In the genomic region with DNA sequence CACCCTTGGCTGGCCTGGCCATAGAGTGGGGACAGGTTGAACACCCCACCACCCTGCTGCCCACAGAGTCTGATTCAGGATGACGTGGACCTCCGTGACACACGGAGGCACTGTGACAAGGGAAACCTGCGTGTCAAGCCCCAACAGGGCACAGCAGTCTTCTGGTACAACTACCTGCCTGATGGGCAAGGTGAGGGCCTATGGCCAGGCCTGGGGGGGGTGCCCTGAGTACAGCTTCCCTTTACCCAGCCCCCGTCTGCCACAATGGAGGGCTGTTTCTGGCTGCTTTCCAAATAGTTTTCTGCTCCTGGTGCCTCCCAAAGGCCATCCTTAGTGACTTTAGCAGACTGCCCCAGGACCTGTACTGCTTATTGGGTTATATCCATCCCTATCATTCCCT, we compare ENCODE assay signal across 10 cellular contexts. TPM values are rescaled to one million over a fixed set of nuclear protein-coding genes. Genes with fewer than 3 reads are reported as not detected.
DNase-seq lines count a peak whose midpoint lies in the region; ATAC-seq, FAIRE-seq and TF ChIP-seq lines count a peak whose summit lies in the region.
"Had no signal": no experiment of that assay in that cellular context is flagged by ENCODE, and none has a peak within 500 bp of the region (broad histone marks: within the 10 kb centered on the region; RNA-seq: fewer than 3 reads in every experiment).

No MANE protein-coding gene starts in this region.

- H3K4me1 ChIP-seq in HepG2 (ENCODE audit: insufficient read depth, low read length): peaks cover 68% of the 10 kb centered on the region
- H3K4me1 ChIP-seq in tibial artery: peaks cover 0 to 18% (median 17%) of the 10 kb centered on the region in 4 donors

- H2AFZ ChIP-seq in HepG2 (ENCODE audit: low read length): no peak overlapping the region

- no peak for FAIRE-seq in HepG2 (lab: Jason Lieb, UNC)

- H3K9ac ChIP-seq in HepG2 (ENCODE audit: insufficient read depth, low read depth, low read length): peak overlapping the region; percentile 89

- H3K4me3 ChIP-seq in HepG2 (replicated peaks in 1 of 3; ENCODE audit: insufficient read depth in 1 of 3, low read depth in 2 of 3, low read length in 3 of 3) (peak overlapping the region; percentile 71 to 88 (median 74); a peak in 5 of 6 replicates), tibial artery (peak overlapping the region; percentile 72 to 77)

- peaks cover 19% of the 10 kb centered on the region for H3K4me1 Mint-ChIP-seq in activated T-cell treated with anti-CD3 and anti-CD28 coated beads, Interleukin-2, amount 50 U/mL, for 4 hours (ENCODE audit: low read depth)
- H3K4me1 Mint-ChIP-seq in activated naive CD8-positive, alpha-beta T cell treated with anti-CD3 and anti-CD28 coated beads for 36 hours: peaks cover 21% of the 10 kb centered on the region

- peak overlapping the region; percentile 92 for H3K4me2 ChIP-seq in HepG2 (ENCODE audit: low read depth, low read length)

- no peak for ATAC-seq in activated T-cell treated with anti-CD3 and anti-CD28 coated beads, Interleukin-2, amount 50 U/mL, for 4 hours
- ATAC-seq in HepG2: no peak

- TF ChIP-seq EP300 in HepG2 (IDR thresholded peaks at IDR 0.05; ENCODE audit: low read depth in 2 of 2, low read length in 2 of 2): no peak
- TF ChIP-seq EP300 in HepG2 (CRISPR knock-in tag; IDR thresholded peaks at IDR 0.05; ENCODE audit: borderline replicate concordance): no peak

- H3K27ac Mint-ChIP-seq in activated naive CD8-positive, alpha-beta T cell treated with anti-CD3 and anti-CD28 coated beads for 36 hours: no peak overlapping the region

- TF ChIP-seq RAD21 in HepG2 (CRISPR knock-in tag; IDR thresholded peaks at IDR 0.05): no peak

- POLR2A ChIA-PET in HepG2 (lab: Yijun Ruan, JAX): interaction anchor here (1.7 to 12.8 kb wide), 7 partner anchors 8 to 266 kb away, joined by 5 to 280 read pairs (median 26); a partner anchor contains a TSS

- TF ChIP-seq POLR2A in HepG2 (IDR thresholded peaks at IDR 0.05; ENCODE audit: insufficient read depth in 1 of 2, low read depth in 2 of 2, low read length in 2 of 2): no peak

- CTCF ChIA-PET in HepG2 (lab: Yijun Ruan, JAX; ENCODE audit: low intra/inter-chr PET ratio, low total read pairs): no interaction called here

- no peaks in the 10 kb centered on the region for H3K27me3 Mint-ChIP-seq in activated T-cell treated with anti-CD3 and anti-CD28 coated beads, Interleukin-2, amount 50 U/mL, for 4 hours (ENCODE audit: low read depth)
- peaks cover 3% of the 10 kb centered on the region for H3K27me3 Mint-ChIP-seq in activated naive CD8-positive, alpha-beta T cell treated with anti-CD3 and anti-CD28 coated beads for 36 hours

- H3K36me3 ChIP-seq in HepG2 (replicated peaks in 1 of 2; ENCODE audit: control insufficient read depth in 1 of 2, insufficient read depth in 2 of 2, low read length in 2 of 2): no peaks in the 10 kb centered on the region
- peaks cover 0 to 39% (median 6%) of the 10 kb centered on the region in 3 donors for H3K36me3 ChIP-seq in tibial artery

- no TSS peak for BruUV-seq in HepG2 (replicated peaks; lab: Mats Ljungman, UMichigan)

- H3K27me3 ChIP-seq in HepG2 (ENCODE audit: control insufficient read depth in 1 of 2, insufficient read depth in 2 of 2, low read length in 2 of 2) (no peaks in the 10 kb centered on the region), tibial artery (no peaks in the 10 kb centered on the region)

- intact Hi-C loops in HepG2 (cut with micrococcal nuclease; ENCODE audit: unreplicated experiment) (no loop called here), tibial artery (cut with DNase I; ENCODE audit: low total_unique reads) (no loop called here)

- in situ Hi-C loops in HepG2 (cut with HindIII; ENCODE audit: extremely low pct_ligation_motif_present, low pct_unique_long_range_greater_than_20kb): no loop called here

- H4K20me1 ChIP-seq in HepG2 (ENCODE audit: insufficient read depth, low read length): peaks cover 8% of the 10 kb centered on the region

- peaks cover 20% of the 10 kb centered on the region for H3K79me2 ChIP-seq in HepG2 (ENCODE audit: insufficient read depth, low read length)

- no peaks in the 10 kb centered on the region for H3K9me3 ChIP-seq in HepG2 (ENCODE audit: low read length)
- no peaks in the 10 kb centered on the region for H3K9me3 ChIP-seq in tibial artery

- WGBS in HepG2 (ENCODE audit: low lambda C conversion rate): 85% methylated on average over 4 of the region's 5 CpGs

- TF ChIP-seq CTCF in HepG2 (CRISPR knock-in tag; IDR thresholded peaks at IDR 0.05) (no peak), tibial artery (IDR thresholded peaks at IDR 0.05) (no peak)

- DNase-seq in activated T-cell treated with anti-CD3 and anti-CD28 coated beads, Interleukin-2, amount 50 U/mL, for 4 hours: no peak
- no peak for DNase-seq in activated T-cell treated with anti-CD3 and anti-CD28 coated beads, Interleukin-2, amount 50 U/mL, for 1 hour
- DNase-seq in activated naive CD8-positive, alpha-beta T cell treated with anti-CD3 and anti-CD28 coated beads for 36 hours: no peak
- no peak for DNase-seq in HepG2 (ENCODE audit: low spot score)
- DNase-seq in tibial artery: no peak
- DNase-seq in NCI-H446 (lab: John Stamatoyannopoulos, UW): no peak
- no peak for DNase-seq in NCI-H345 treated with DMSO at 0.1 percent for 48 hours (lab: John Stamatoyannopoulos, UW; ENCODE audit: unreplicated experiment)
- no peak for DNase-seq in HT-29 (ENCODE audit: low spot score)
- DNase-seq: COR-L47, NCI-H226 had no signal

- H3K27ac ChIP-seq in HepG2 (ENCODE audit: extremely low read length, insufficient read depth, low read length) (no peak overlapping the region), tibial artery (peak overlapping the region; percentile 92 to 97)

- H3K36me3 Mint-ChIP-seq in activated T-cell treated with anti-CD3 and anti-CD28 coated beads, Interleukin-2, amount 50 U/mL, for 4 hours (ENCODE audit: insufficient read depth): peaks cover 3% of the 10 kb centered on the region
- peaks cover 14% of the 10 kb centered on the region for H3K36me3 Mint-ChIP-seq in activated naive CD8-positive, alpha-beta T cell treated with anti-CD3 and anti-CD28 coated beads for 36 hours

- peak overlapping the region; percentile 98 for H3K4me3 Mint-ChIP-seq in activated T-cell treated with anti-CD3 and anti-CD28 coated beads, Interleukin-2, amount 50 U/mL, for 4 hours
- peak overlapping the region; percentile 99 for H3K4me3 Mint-ChIP-seq in activated naive CD8-positive, alpha-beta T cell treated with anti-CD3 and anti-CD28 coated beads for 36 hours

- H3K9me3 Mint-ChIP-seq in activated T-cell treated with anti-CD3 and anti-CD28 coated beads, Interleukin-2, amount 50 U/mL, for 4 hours: no peaks in the 10 kb centered on the region
- H3K9me3 Mint-ChIP-seq in activated naive CD8-positive, alpha-beta T cell treated with anti-CD3 and anti-CD28 coated beads for 36 hours: no peaks in the 10 kb centered on the region

RNA-seq across cellular contexts. Expression of a gene that starts 1.2 kb away (rescaled TPM):
- 100 to 1,000 TPM; 147 to 163 (median 155) TPM for total RNA-seq in activated T-cell treated with anti-CD3 and anti-CD28 coated beads, Interleukin-2, amount 50 U/mL, for 4 hours
- 100 to 1,000 TPM; 135 to 140 TPM for total RNA-seq in activated naive CD8-positive, alpha-beta T cell treated with anti-CD3 and anti-CD28 coated beads for 36 hours
- 71.2 and 73.4 TPM in 2 replicates for total RNA-seq in HepG2 (2016; rRNA removed; fragmentation: Illumina TruSeq; extraction: Trizol)
- 3.5 and 5.3 TPM in 2 replicates for total RNA-seq in HepG2 (2016; cell fraction: cytosol; rRNA removed; fragmentation: Illumina TruSeq; extraction: Trizol; ENCODE audit: low read depth)
- 62.0 and 83.0 TPM in 2 replicates for total RNA-seq in HepG2 (2016; cell fraction: insoluble cytoplasmic fraction; rRNA removed; fragmentation: Illumina TruSeq; extraction: Trizol)
- 11.9 and 16.0 TPM in 2 replicates for total RNA-seq in HepG2 (2016; cell fraction: membrane; rRNA removed; fragmentation: Illumina TruSeq; extraction: Trizol)
- 75.4 and 75.5 TPM in 2 replicates for total RNA-seq in HepG2 (2016; cell fraction: nucleus; rRNA removed; fragmentation: Illumina TruSeq; extraction: Trizol)
- polyA plus RNA-seq in HepG2 (2011; rRNA removed): 139 and 187 TPM in 2 replicates
- polyA plus RNA-seq in HepG2 (2011; cell fraction: cytosol; rRNA removed): 54.1 and 69.9 TPM in 2 replicates
- 948 and 1,074 TPM in 2 replicates for polyA plus RNA-seq in HepG2 (2011; cell fraction: nucleus; rRNA removed)
- polyA plus RNA-seq in HepG2 (2012): 82.4 and 107 TPM in 2 replicates
- polyA plus RNA-seq in HepG2 (2016; cell fraction: cytosol; fragmentation: Illumina TruSeq; extraction: Trizol; ENCODE audit: low read depth): 3.7 and 3.8 TPM in 2 replicates
- 65.3 and 72.1 TPM in 2 replicates for polyA plus RNA-seq in HepG2 (2016; cell fraction: insoluble cytoplasmic fraction; fragmentation: Illumina TruSeq; extraction: Trizol; ENCODE audit: low read depth)
- 8.5 and 9.3 TPM in 2 replicates for polyA plus RNA-seq in HepG2 (2016; cell fraction: membrane; fragmentation: Illumina TruSeq; extraction: Trizol; ENCODE audit: low read depth)
- polyA plus RNA-seq in HepG2 (2016; cell fraction: nucleus; fragmentation: Illumina TruSeq; extraction: Trizol; ENCODE audit: insufficient read depth, low read depth): 267 and 275 TPM in 2 replicates
- 181 and 224 TPM in 2 replicates for polyA minus RNA-seq in HepG2 (2011; rRNA and poly(A)+ RNA removed; ENCODE audit: low replicate concordance)
- polyA minus RNA-seq in HepG2 (2011; cell fraction: cytosol; rRNA and poly(A)+ RNA removed): 39.8 and 50.4 TPM in 2 replicates
- polyA minus RNA-seq in HepG2 (2011; cell fraction: nucleus; rRNA and poly(A)+ RNA removed): 60.6 and 69.1 TPM in 2 replicates
- 82.3 and 87.1 TPM in 2 replicates for total RNA-seq in HT-29 (2014; rRNA removed; shearing (Covaris generic))

RNA-seq across cellular contexts. Expression of a gene that starts 12.4 kb away (rescaled TPM):
- total RNA-seq in activated T-cell treated with anti-CD3 and anti-CD28 coated beads, Interleukin-2, amount 50 U/mL, for 4 hours: 10 to 100 TPM; 23.9 to 32.3 (median 25.4) TPM
- 10 to 100 TPM; 22.3 to 24.7 TPM for total RNA-seq in activated naive CD8-positive, alpha-beta T cell treated with anti-CD3 and anti-CD28 coated beads for 36 hours
- 18.3 and 19.9 TPM in 2 replicates for total RNA-seq in HepG2 (2016; rRNA removed; fragmentation: Illumina TruSeq; extraction: Trizol)
- total RNA-seq in HepG2 (2016; cell fraction: cytosol; rRNA removed; fragmentation: Illumina TruSeq; extraction: Trizol; ENCODE audit: low read depth): 8.0 and 9.1 TPM in 2 replicates
- total RNA-seq in HepG2 (2016; cell fraction: insoluble cytoplasmic fraction; rRNA removed; fragmentation: Illumina TruSeq; extraction: Trizol): 17.2 and 17.7 TPM in 2 replicates
- 13.3 and 16.1 TPM in 2 replicates for total RNA-seq in HepG2 (2016; cell fraction: membrane; rRNA removed; fragmentation: Illumina TruSeq; extraction: Trizol)
- total RNA-seq in HepG2 (2016; cell fraction: nucleus; rRNA removed; fragmentation: Illumina TruSeq; extraction: Trizol): 12.3 and 12.5 TPM in 2 replicates
- polyA plus RNA-seq in HepG2 (2011; rRNA removed): 31.7 and 36.5 TPM in 2 replicates
- polyA plus RNA-seq in HepG2 (2011; cell fraction: cytosol; rRNA removed): 28.5 and 42.5 TPM in 2 replicates
- 69.2 and 85.2 TPM in 2 replicates for polyA plus RNA-seq in HepG2 (2011; cell fraction: nucleus; rRNA removed)
- polyA plus RNA-seq in HepG2 (2012): 10.7 and 12.1 TPM in 2 replicates
- 6.0 and 7.7 TPM in 2 replicates for polyA plus RNA-seq in HepG2 (2016; cell fraction: cytosol; fragmentation: Illumina TruSeq; extraction: Trizol; ENCODE audit: low read depth)
- polyA plus RNA-seq in HepG2 (2016; cell fraction: insoluble cytoplasmic fraction; fragmentation: Illumina TruSeq; extraction: Trizol; ENCODE audit: low read depth): 16.3 and 17.2 TPM in 2 replicates
- polyA plus RNA-seq in HepG2 (2016; cell fraction: membrane; fragmentation: Illumina TruSeq; extraction: Trizol; ENCODE audit: low read depth): 10.6 and 11.7 TPM in 2 replicates
- 23.7 and 24.6 TPM in 2 replicates for polyA plus RNA-seq in HepG2 (2016; cell fraction: nucleus; fragmentation: Illumina TruSeq; extraction: Trizol; ENCODE audit: insufficient read depth, low read depth)
- polyA minus RNA-seq in HepG2 (2011; rRNA and poly(A)+ RNA removed; ENCODE audit: low replicate concordance): 62.8 and 69.7 TPM in 2 replicates
- polyA minus RNA-seq in HepG2 (2011; cell fraction: cytosol; rRNA and poly(A)+ RNA removed): 9.5 and 20.9 TPM in 2 replicates
- polyA minus RNA-seq in HepG2 (2011; cell fraction: nucleus; rRNA and poly(A)+ RNA removed): 11.2 and 17.4 TPM in 2 replicates
- total RNA-seq in HT-29 (2014; rRNA removed; shearing (Covaris generic)): 42.2 and 45.4 TPM in 2 replicates

RNA-seq across cellular contexts. Expression of a gene that starts 15.9 kb away (rescaled TPM):
- total RNA-seq in activated T-cell treated with anti-CD3 and anti-CD28 coated beads, Interleukin-2, amount 50 U/mL, for 4 hours: 100 to 1,000 TPM; 138 to 155 (median 147) TPM
- 10 to 100 TPM; 82.0 to 82.5 TPM for total RNA-seq in activated naive CD8-positive, alpha-beta T cell treated with anti-CD3 and anti-CD28 coated beads for 36 hours
- 50.0 and 51.9 TPM in 2 replicates for total RNA-seq in HepG2 (2016; rRNA removed; fragmentation: Illumina TruSeq; extraction: Trizol)
- 26.9 and 32.9 TPM in 2 replicates for total RNA-seq in HepG2 (2016; cell fraction: cytosol; rRNA removed; fragmentation: Illumina TruSeq; extraction: Trizol; ENCODE audit: low read depth)
- total RNA-seq in HepG2 (2016; cell fraction: insoluble cytoplasmic fraction; rRNA removed; fragmentation: Illumina TruSeq; extraction: Trizol): 52.3 and 61.1 TPM in 2 replicates
- 26.1 and 38.8 TPM in 2 replicates for total RNA-seq in HepG2 (2016; cell fraction: membrane; rRNA removed; fragmentation: Illumina TruSeq; extraction: Trizol)
- total RNA-seq in HepG2 (2016; cell fraction: nucleus; rRNA removed; fragmentation: Illumina TruSeq; extraction: Trizol): 24.4 and 30.9 TPM in 2 replicates
- 39.0 and 42.0 TPM in 2 replicates for polyA plus RNA-seq in HepG2 (2011; rRNA removed)
- 32.1 and 56.3 TPM in 2 replicates for polyA plus RNA-seq in HepG2 (2011; cell fraction: cytosol; rRNA removed)
- 29.5 and 32.3 TPM in 2 replicates for polyA plus RNA-seq in HepG2 (2011; cell fraction: nucleus; rRNA removed)
- 31.0 and 39.6 TPM in 2 replicates for polyA plus RNA-seq in HepG2 (2012)
- 31.0 and 36.1 TPM in 2 replicates for polyA plus RNA-seq in HepG2 (2016; cell fraction: cytosol; fragmentation: Illumina TruSeq; extraction: Trizol; ENCODE audit: low read depth)
- 63.6 and 69.8 TPM in 2 replicates for polyA plus RNA-seq in HepG2 (2016; cell fraction: insoluble cytoplasmic fraction; fragmentation: Illumina TruSeq; extraction: Trizol; ENCODE audit: low read depth)
- 28.9 and 36.0 TPM in 2 replicates for polyA plus RNA-seq in HepG2 (2016; cell fraction: membrane; fragmentation: Illumina TruSeq; extraction: Trizol; ENCODE audit: low read depth)
- 39.0 and 43.6 TPM in 2 replicates for polyA plus RNA-seq in HepG2 (2016; cell fraction: nucleus; fragmentation: Illumina TruSeq; extraction: Trizol; ENCODE audit: insufficient read depth, low read depth)
- polyA minus RNA-seq in HepG2 (2011; rRNA and poly(A)+ RNA removed; ENCODE audit: low replicate concordance): 70.8 and 119 TPM in 2 replicates
- polyA minus RNA-seq in HepG2 (2011; cell fraction: cytosol; rRNA and poly(A)+ RNA removed): 23.8 and 35.3 TPM in 2 replicates
- polyA minus RNA-seq in HepG2 (2011; cell fraction: nucleus; rRNA and poly(A)+ RNA removed): 27.4 and 27.9 TPM in 2 replicates
- 254 and 271 TPM in 2 replicates for total RNA-seq in HT-29 (2014; rRNA removed; shearing (Covaris generic))

RNA-seq across cellular contexts. Expression of a gene that starts 16.0 kb away (rescaled TPM):
- 10 to 100 TPM; 25.7 to 28.2 (median 26.3) TPM for total RNA-seq in activated T-cell treated with anti-CD3 and anti-CD28 coated beads, Interleukin-2, amount 50 U/mL, for 4 hours
- total RNA-seq in activated naive CD8-positive, alpha-beta T cell treated with anti-CD3 and anti-CD28 coated beads for 36 hours: 10 to 100 TPM; 20.7 TPM
- total RNA-seq in HepG2 (2016; rRNA removed; fragmentation: Illumina TruSeq; extraction: Trizol): not detected in 2 replicates
- total RNA-seq in HepG2 (2016; cell fraction: cytosol; rRNA removed; fragmentation: Illumina TruSeq; extraction: Trizol; ENCODE audit: low read depth): not detected in 2 replicates
- total RNA-seq in HepG2 (2016; cell fraction: insoluble cytoplasmic fraction; rRNA removed; fragmentation: Illumina TruSeq; extraction: Trizol): 0.09 TPM in 1 of 2 replicates, not detected in the other
- total RNA-seq in HepG2 (2016; cell fraction: membrane; rRNA removed; fragmentation: Illumina TruSeq; extraction: Trizol): not detected in 2 replicates
- 0.09 TPM in 1 of 2 replicates, not detected in the other for total RNA-seq in HepG2 (2016; cell fraction: nucleus; rRNA removed; fragmentation: Illumina TruSeq; extraction: Trizol)
- polyA plus RNA-seq in HepG2 (2011; rRNA removed): 0.01 TPM in 1 of 2 replicates, not detected in the other
- polyA plus RNA-seq in HepG2 (2011; cell fraction: cytosol; rRNA removed): 0.07 TPM in 1 of 2 replicates, not detected in the other
- polyA plus RNA-seq in HepG2 (2011; cell fraction: nucleus; rRNA removed): 0.29 and 0.38 TPM in 2 replicates
- polyA plus RNA-seq in HepG2 (2012): 0.16 TPM in 1 of 2 replicates, not detected in the other
- not detected in 2 replicates for polyA plus RNA-seq in HepG2 (2016; cell fraction: cytosol; fragmentation: Illumina TruSeq; extraction: Trizol; ENCODE audit: low read depth)
- not detected in 2 replicates for polyA plus RNA-seq in HepG2 (2016; cell fraction: insoluble cytoplasmic fraction; fragmentation: Illumina TruSeq; extraction: Trizol; ENCODE audit: low read depth)
- not detected in 2 replicates for polyA plus RNA-seq in HepG2 (2016; cell fraction: membrane; fragmentation: Illumina TruSeq; extraction: Trizol; ENCODE audit: low read depth)
- polyA plus RNA-seq in HepG2 (2016; cell fraction: nucleus; fragmentation: Illumina TruSeq; extraction: Trizol; ENCODE audit: insufficient read depth, low read depth): not detected in 2 replicates
- 0.24 and 77.8 TPM in 2 replicates for polyA minus RNA-seq in HepG2 (2011; rRNA and poly(A)+ RNA removed; ENCODE audit: low replicate concordance)
- polyA minus RNA-seq in HepG2 (2011; cell fraction: cytosol; rRNA and poly(A)+ RNA removed): 2.1 and 2.3 TPM in 2 replicates
- polyA minus RNA-seq in HepG2 (2011; cell fraction: nucleus; rRNA and poly(A)+ RNA removed): 1.5 and 2.2 TPM in 2 replicates
- total RNA-seq in HT-29 (2014; rRNA removed; shearing (Covaris generic)): 61.2 and 67.7 TPM in 2 replicates

RNA-seq across cellular contexts. Expression of a gene that starts 23.2 kb away (rescaled TPM):
- total RNA-seq in activated T-cell treated with anti-CD3 and anti-CD28 coated beads, Interleukin-2, amount 50 U/mL, for 4 hours: 100 to 1,000 TPM; 664 to 769 (median 721) TPM
- 100 to 1,000 TPM; 532 to 549 TPM for total RNA-seq in activated naive CD8-positive, alpha-beta T cell treated with anti-CD3 and anti-CD28 coated beads for 36 hours
- 260 and 344 TPM in 2 replicates for total RNA-seq in HepG2 (2016; rRNA removed; fragmentation: Illumina TruSeq; extraction: Trizol)
- 94.1 and 106 TPM in 2 replicates for total RNA-seq in HepG2 (2016; cell fraction: cytosol; rRNA removed; fragmentation: Illumina TruSeq; extraction: Trizol; ENCODE audit: low read depth)
- total RNA-seq in HepG2 (2016; cell fraction: insoluble cytoplasmic fraction; rRNA removed; fragmentation: Illumina TruSeq; extraction: Trizol): 263 and 346 TPM in 2 replicates
- 186 and 193 TPM in 2 replicates for total RNA-seq in HepG2 (2016; cell fraction: membrane; rRNA removed; fragmentation: Illumina TruSeq; extraction: Trizol)
- total RNA-seq in HepG2 (2016; cell fraction: nucleus; rRNA removed; fragmentation: Illumina TruSeq; extraction: Trizol): 117 and 127 TPM in 2 replicates
- polyA plus RNA-seq in HepG2 (2011; rRNA removed): 248 and 252 TPM in 2 replicates
- polyA plus RNA-seq in HepG2 (2011; cell fraction: cytosol; rRNA removed): 227 and 254 TPM in 2 replicates
- polyA plus RNA-seq in HepG2 (2011; cell fraction: nucleus; rRNA removed): 167 and 184 TPM in 2 replicates
- polyA plus RNA-seq in HepG2 (2012): 171 and 213 TPM in 2 replicates
- 80.1 and 88.8 TPM in 2 replicates for polyA plus RNA-seq in HepG2 (2016; cell fraction: cytosol; fragmentation: Illumina TruSeq; extraction: Trizol; ENCODE audit: low read depth)
- polyA plus RNA-seq in HepG2 (2016; cell fraction: insoluble cytoplasmic fraction; fragmentation: Illumina TruSeq; extraction: Trizol; ENCODE audit: low read depth): 319 and 340 TPM in 2 replicates
- polyA plus RNA-seq in HepG2 (2016; cell fraction: membrane; fragmentation: Illumina TruSeq; extraction: Trizol; ENCODE audit: low read depth): 142 and 165 TPM in 2 replicates
- 169 and 178 TPM in 2 replicates for polyA plus RNA-seq in HepG2 (2016; cell fraction: nucleus; fragmentation: Illumina TruSeq; extraction: Trizol; ENCODE audit: insufficient read depth, low read depth)
- 431 and 698 TPM in 2 replicates for polyA minus RNA-seq in HepG2 (2011; rRNA and poly(A)+ RNA removed; ENCODE audit: low replicate concordance)
- polyA minus RNA-seq in HepG2 (2011; cell fraction: cytosol; rRNA and poly(A)+ RNA removed): 171 and 193 TPM in 2 replicates
- polyA minus RNA-seq in HepG2 (2011; cell fraction: nucleus; rRNA and poly(A)+ RNA removed): 84.5 and 109 TPM in 2 replicates
- total RNA-seq in HT-29 (2014; rRNA removed; shearing (Covaris generic)): 265 and 282 TPM in 2 replicates
